9 cellular contexts compared by ENCODE assay signal in the genomic region with DNA sequence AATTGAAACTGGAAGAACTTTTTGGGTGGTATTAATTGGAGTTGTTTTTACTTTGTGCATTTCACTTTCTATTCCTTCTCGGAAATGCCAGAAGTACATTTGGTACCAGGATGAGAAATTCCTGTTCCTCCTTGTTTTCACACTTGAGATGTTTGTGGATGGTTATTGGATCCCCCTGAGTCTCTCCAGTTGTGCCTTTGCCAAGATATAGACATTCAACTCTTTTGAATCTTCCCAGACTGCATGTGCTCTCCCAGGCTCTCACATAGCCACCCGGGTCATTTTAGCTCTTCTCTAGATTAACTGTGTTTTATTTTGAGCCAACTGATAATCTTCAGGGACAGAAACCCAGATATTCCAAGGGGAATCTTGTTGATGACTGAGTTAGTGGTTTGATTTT.
A peak's percentile ranks its signal among the peaks of the same experiment; 100 is the strongest.
DNase-seq lines count a peak whose midpoint lies in the region; ATAC-seq, FAIRE-seq and TF ChIP-seq lines count a peak whose summit lies in the region.
"Had no signal": no experiment of that assay in that cellular context is flagged by ENCODE, and none has a peak within 500 bp of the region (broad histone marks: within the 10 kb centered on the region; RNA-seq: fewer than 3 reads in every experiment).

No MANE protein-coding gene starts in this region.

- intact Hi-C loops in left cardiac atrium (cut with DNase I): no loop called here
- intact Hi-C loops in ovary (cut with DNase I): loop anchor here in 2 of 4 donors (10.0 kb wide), 1 partner anchor 51 kb away; no protein-coding TSS in a partner anchor

- H4K20me1 ChIP-seq in smooth muscle cell (ENCODE audit: low read depth): peaks cover 90% of the 10 kb centered on the region

- peaks cover 11% of the 10 kb centered on the region for H3F3A ChIP-seq in smooth muscle cell (ENCODE audit: low read depth)

- peak overlapping the region; percentile 37 for H3K4me2 ChIP-seq in smooth muscle cell

- H3K79me2 ChIP-seq in smooth muscle cell (ENCODE audit: low read depth): peaks cover 20% of the 10 kb centered on the region

- ATAC-seq in left cardiac atrium (peak; percentile 8 to 12), HG02759 (IDR thresholded peaks at IDR 0.05; ENCODE audit: unreplicated experiment) (no peak), HG02840 (IDR thresholded peaks at IDR 0.05; ENCODE audit: low FRiP score, unreplicated experiment) (no peak)

- no peak for TF ChIP-seq EP300 in ovary (IDR thresholded peaks at IDR 0.05)

- FAIRE-seq in GM12892 (lab: Jason Lieb, UNC): peak; percentile 69

- H3K9ac ChIP-seq in adipocyte (ENCODE audit: low read length) (peak overlapping the region; percentile 63), smooth muscle cell (ENCODE audit: low read depth) (no peak overlapping the region)

- H3K27ac ChIP-seq in smooth muscle cell (ENCODE audit: low read depth) (no peak overlapping the region), ovary (peak overlapping the region in 1 of 2 donors; percentile 74)

- TF ChIP-seq CTCF in smooth muscle cell (IDR thresholded peaks at IDR 0.05; ENCODE audit: borderline replicate concordance, insufficient read depth, poor library complexity, severe bottlenecking) (no peak), ovary (IDR thresholded peaks at IDR 0.05) (no peak)

- H2AFZ ChIP-seq in smooth muscle cell (ENCODE audit: low read depth): no peak overlapping the region

- no peaks in the 10 kb centered on the region for H3K9me3 ChIP-seq in adipocyte (ENCODE audit: control insufficient read depth, low read length)
- no peaks in the 10 kb centered on the region for H3K9me3 ChIP-seq in smooth muscle cell (replicated peaks; ENCODE audit: low read depth)
- no peaks in the 10 kb centered on the region for H3K9me3 ChIP-seq in ovary

- H3K4me3 ChIP-seq in adipocyte (ENCODE audit: low read length): peak overlapping the region; percentile 52
- H3K4me3 ChIP-seq in smooth muscle cell: no peak overlapping the region
- no peak overlapping the region for H3K4me3 ChIP-seq in ovary
- H3K4me3 ChIP-seq in H7 (ENCODE audit: insufficient read depth, low read depth, low read length): no peak overlapping the region

- H3K36me3 ChIP-seq in adipocyte (ENCODE audit: control insufficient read depth, insufficient read depth, low read length, severe bottlenecking) (no peaks in the 10 kb centered on the region), smooth muscle cell (ENCODE audit: low read depth) (no peaks in the 10 kb centered on the region), ovary (no peaks in the 10 kb centered on the region), H7 (replicated peaks; ENCODE audit: control insufficient read depth, insufficient read depth, low read length) (no peaks in the 10 kb centered on the region; the same call in 1 of the 2 replicates)

- DNase-seq in GM12892 (ENCODE audit: insufficient read length) (no peak), adipocyte (ENCODE audit: low read depth) (no peak), left cardiac atrium (no peak), smooth muscle cell (lab: John Stamatoyannopoulos, UW; ENCODE audit: unreplicated experiment) (no peak), ovary (no peak), H7 (no peak)
- DNase-seq: NCI-H1417 had no signal

- WGBS in smooth muscle cell (ENCODE audit: low lambda C conversion rate): 51% methylated on average over 2 of the region's 2 CpGs
- 2 to 6% (median 4%) methylated on average over 2 of the region's 2 CpGs for WGBS in ovary, 3 donors

- no peak for TF ChIP-seq POLR2A in GM12892 (IDR thresholded peaks at IDR 0.05; ENCODE audit: low read depth, low read length)
- no peak for TF ChIP-seq POLR2A in ovary (IDR thresholded peaks at IDR 0.05)

- H3K27me3 ChIP-seq in adipocyte (replicated peaks; ENCODE audit: control insufficient read depth, insufficient read depth, low read length) (no peaks in the 10 kb centered on the region), smooth muscle cell (ENCODE audit: low read depth) (no peaks in the 10 kb centered on the region), ovary (no peaks in the 10 kb centered on the region), H7 (ENCODE audit: control insufficient read depth, insufficient read depth, low read length) (no peaks in the 10 kb centered on the region)

- H3K4me1 ChIP-seq in adipocyte (ENCODE audit: control insufficient read depth, insufficient read depth, low read length) (peaks cover 54% of the 10 kb centered on the region), smooth muscle cell (ENCODE audit: low read depth) (peaks cover 53% of the 10 kb centered on the region), ovary (ENCODE audit: insufficient read depth) (peaks cover 41% of the 10 kb centered on the region)

Comparison
In these comparisons a context has a peak if more than half of its experiments do, and no peak if none do; other contexts are left out.
1. ATAC-seq: peak in left cardiac atrium (2 of 2); none in HG02759 (single experiment) and HG02840 (single experiment).